In genomic region chr3:182424006-182424405, GRCh38 we compare ENCODE assay signal across 1 cellular context.
TF ChIP-seq lines count a peak whose summit lies in the region.

No MANE protein-coding gene starts in this region.

TF ChIP-seq in HEK293, 187 proteins besides CTCF, POLR2A, EP300 and RAD21 (continued from another document):
- TF ChIP-seq ZBTB10 (tag by site-specific recombination; IDR thresholded peaks at IDR 0.05) (no peak), ZNF394 (tag by site-specific recombination; IDR thresholded peaks at IDR 0.05; ENCODE audit: borderline replicate concordance) (peak; percentile 54; the same call in 1 of the 2 replicates), ZNF623 (tag by site-specific recombination; IDR thresholded peaks at IDR 0.05) (peak; percentile 44), ZBTB8A (tag by site-specific recombination; IDR thresholded peaks at IDR 0.05) (peak; percentile 46; the same call in 1 of the 2 replicates), ZBTB11 (tag by site-specific recombination; conservative IDR thresholded peaks at IDR 0.05; ENCODE audit: low read depth) (peak; percentile 48; the same call in 1 of the 2 replicates), ZNF544 (tag by site-specific recombination; IDR thresholded peaks at IDR 0.05) (no peak), ZNF580 (tag by site-specific recombination; IDR thresholded peaks at IDR 0.05) (no peak), ZNF211 (tag by site-specific recombination; IDR thresholded peaks at IDR 0.05; ENCODE audit: low read depth) (no peak), ZNF174 (tag by site-specific recombination; IDR thresholded peaks at IDR 0.05) (no peak)
